1 cellular context compared by ENCODE assay signal in the genomic region with DNA sequence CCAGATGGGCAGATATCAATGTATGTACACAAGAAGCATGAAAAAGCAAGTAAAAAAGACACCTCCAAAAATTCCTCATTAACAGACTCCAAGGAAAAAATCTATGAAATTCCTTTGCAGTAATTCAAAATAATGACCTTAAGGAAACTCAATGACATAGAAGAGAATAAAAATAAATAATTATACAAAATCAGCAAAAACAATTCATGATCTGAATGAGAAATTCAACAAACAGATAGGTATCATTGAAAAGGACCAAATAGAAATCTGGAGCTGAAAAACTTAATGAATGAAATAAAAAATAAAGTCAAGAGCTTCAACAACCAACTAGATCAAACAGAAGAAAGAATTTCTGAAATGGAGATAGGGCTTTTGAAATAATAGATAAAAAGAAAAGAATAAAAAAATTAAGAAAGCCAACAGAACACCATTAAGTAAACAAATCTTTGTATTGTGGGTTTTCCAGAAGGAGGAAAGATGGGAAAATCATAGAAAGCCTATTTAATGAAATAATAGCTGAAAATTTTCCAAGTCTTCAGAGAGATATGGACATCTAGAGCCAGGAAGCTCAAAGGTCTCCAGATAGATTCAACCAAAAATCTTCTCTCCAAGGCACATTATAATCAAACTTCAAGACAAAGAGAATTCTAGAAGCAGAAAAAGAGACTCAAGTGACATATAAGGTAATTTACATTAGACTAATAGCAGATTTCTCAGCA.
TF ChIP-seq lines count a peak whose summit lies in the region.

No MANE protein-coding gene starts in this region.

TF ChIP-seq in K562, 482 proteins besides CTCF, POLR2A, EP300 and RAD21 (continued from another document):
- TF ChIP-seq, protein P1, sequence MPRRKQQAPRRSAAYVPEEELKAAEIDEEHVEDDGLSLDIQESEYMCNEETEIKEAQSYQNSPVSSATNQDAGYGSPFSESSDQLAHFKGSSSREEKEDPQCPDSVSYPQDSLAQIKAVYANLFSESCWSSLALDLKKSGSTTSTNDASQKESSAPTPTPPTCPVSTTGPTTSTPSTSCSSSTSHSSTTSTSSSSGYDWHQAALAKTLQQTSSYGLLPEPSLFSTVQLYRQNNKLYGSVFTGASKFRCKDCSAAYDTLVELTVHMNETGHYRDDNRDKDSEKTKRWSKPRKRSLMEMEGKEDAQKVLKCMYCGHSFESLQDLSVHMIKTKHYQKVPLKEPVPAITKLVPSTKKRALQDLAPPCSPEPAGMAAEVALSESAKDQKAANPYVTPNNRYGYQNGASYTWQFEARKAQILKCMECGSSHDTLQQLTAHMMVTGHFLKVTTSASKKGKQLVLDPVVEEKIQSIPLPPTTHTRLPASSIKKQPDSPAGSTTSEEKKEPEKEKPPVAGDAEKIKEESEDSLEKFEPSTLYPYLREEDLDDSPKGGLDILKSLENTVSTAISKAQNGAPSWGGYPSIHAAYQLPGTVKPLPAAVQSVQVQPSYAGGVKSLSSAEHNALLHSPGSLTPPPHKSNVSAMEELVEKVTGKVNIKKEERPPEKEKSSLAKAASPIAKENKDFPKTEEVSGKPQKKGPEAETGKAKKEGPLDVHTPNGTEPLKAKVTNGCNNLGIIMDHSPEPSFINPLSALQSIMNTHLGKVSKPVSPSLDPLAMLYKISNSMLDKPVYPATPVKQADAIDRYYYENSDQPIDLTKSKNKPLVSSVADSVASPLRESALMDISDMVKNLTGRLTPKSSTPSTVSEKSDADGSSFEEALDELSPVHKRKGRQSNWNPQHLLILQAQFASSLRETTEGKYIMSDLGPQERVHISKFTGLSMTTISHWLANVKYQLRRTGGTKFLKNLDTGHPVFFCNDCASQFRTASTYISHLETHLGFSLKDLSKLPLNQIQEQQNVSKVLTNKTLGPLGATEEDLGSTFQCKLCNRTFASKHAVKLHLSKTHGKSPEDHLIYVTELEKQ (CRISPR knock-in tag; IDR thresholded peaks at IDR 0.05), result no peak
- TF ChIP-seq FOS (IDR thresholded peaks at IDR 0.05; ENCODE audit: extremely low read depth, insufficient read length) (no peak), FOXJ2 (tag; IDR thresholded peaks at IDR 0.05) (no peak), ZNF57 (CRISPR knock-in tag; IDR thresholded peaks at IDR 0.05) (no peak), JUND (IDR thresholded peaks at IDR 0.05; ENCODE audit: borderline replicate concordance, low read depth, low read length) (no peak), JUND (tag; IDR thresholded peaks at IDR 0.05; ENCODE audit: borderline replicate concordance, low read depth, low read length) (no peak), TEAD4 (IDR thresholded peaks at IDR 0.05; ENCODE audit: low read length) (no peak), TEAD4 (CRISPR knock-in tag; IDR thresholded peaks at IDR 0.05; ENCODE audit: borderline replicate concordance) (no peak), ARNT (IDR thresholded peaks at IDR 0.05) (peak in 1 of 2 experiments; percentile 81; a peak in 1 of 4 replicates), ZNF785 (CRISPR knock-in tag; IDR thresholded peaks at IDR 0.05) (no peak), NRF1 (conservative IDR thresholded peaks at IDR 0.05 in 1 of 2, IDR thresholded peaks at IDR 0.05 in 1 of 2) (no peak), RFX1 (IDR thresholded peaks at IDR 0.05) (no peak), TRIM28 (IDR thresholded peaks at IDR 0.05) (peak; percentile 99)
